ENCODE assay signal across 17 cellular contexts in the genomic region with DNA sequence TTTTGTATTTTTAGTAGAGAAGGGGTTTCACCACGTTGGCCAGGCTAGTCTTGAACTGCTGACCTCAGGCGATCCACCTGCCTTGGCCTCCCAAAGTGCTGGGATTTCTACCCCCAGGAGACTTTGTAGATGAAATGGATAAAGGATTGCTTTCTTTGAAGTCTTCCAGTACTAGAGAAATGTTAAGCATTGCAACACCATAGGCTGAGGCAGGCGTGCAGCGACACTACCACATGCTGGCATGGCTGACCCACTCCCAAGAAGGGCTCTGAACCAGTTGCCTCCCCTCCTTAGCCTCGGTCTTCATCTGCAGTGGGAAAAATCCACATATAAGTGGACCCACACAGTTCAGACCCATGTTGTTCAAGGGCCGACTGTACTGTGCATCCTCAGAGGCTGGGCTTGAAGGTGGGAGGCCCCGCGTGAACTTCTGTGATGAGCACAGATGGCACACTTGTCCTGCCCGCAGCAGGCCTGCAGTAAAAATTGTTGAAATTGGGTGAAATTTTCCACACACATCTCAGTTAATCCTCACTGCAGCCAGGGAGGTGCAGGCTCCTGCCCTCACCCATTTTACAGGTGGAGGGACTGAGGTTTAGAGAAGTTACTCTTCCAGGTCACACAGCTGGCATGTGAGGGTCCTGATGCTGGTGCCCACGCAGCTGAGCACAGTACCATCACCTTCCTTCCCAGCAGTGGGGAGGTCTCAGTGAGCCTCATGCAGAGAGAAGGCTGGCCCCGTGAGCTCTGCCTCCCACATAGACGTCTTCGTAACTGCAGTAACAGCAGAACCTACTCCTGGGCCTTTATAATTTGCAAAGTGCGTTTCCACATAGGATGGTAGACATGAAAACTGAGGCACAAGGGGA. TPM values are rescaled to one million over a fixed set of nuclear protein-coding genes. Genes with fewer than 3 reads are reported as not detected.
DNase-seq lines count a peak whose midpoint lies in the region; ATAC-seq and TF ChIP-seq lines count a peak whose summit lies in the region.
"Had no signal": no experiment of that assay in that cellular context is flagged by ENCODE, and none has a peak within 500 bp of the region (broad histone marks: within the 10 kb centered on the region; RNA-seq: fewer than 3 reads in every experiment).

No MANE protein-coding gene starts in this region.

- WGBS in mesenchymal stem cell = 89% methylated on average over 13 of the region's 14 CpGs

- no peak overlapping the region for H2AK5ac ChIP-seq in mesenchymal stem cell (ENCODE audit: low read length, severe bottlenecking)

- no peaks in the 10 kb centered on the region for H3K4me1 ChIP-seq in RWPE2 (ENCODE audit: insufficient read depth, poor library complexity, severe bottlenecking)
- peaks cover 21% of the 10 kb centered on the region for H3K4me1 ChIP-seq in mesenchymal stem cell (ENCODE audit: control insufficient read depth, insufficient read depth, low read depth, low read length)
- H3K4me1 ChIP-seq in tibial artery = peaks cover 0 to 12% (median 7%) of the 10 kb centered on the region in 4 donors

- no peak overlapping the region for H3K27ac ChIP-seq in RWPE2 (ENCODE audit: poor library complexity, severe bottlenecking)
- no peak overlapping the region for H3K27ac ChIP-seq in mesenchymal stem cell (ENCODE audit: low read length, poor library complexity, severe bottlenecking)
- H3K27ac ChIP-seq in tibial artery = no peak overlapping the region
- H3K27ac ChIP-seq: KMS-11 had no signal

- H3K4ac ChIP-seq in mesenchymal stem cell (ENCODE audit: low read depth in 1 of 2, low read length in 2 of 2) = peak overlapping the region in 1 of 2 experiments; percentile 4

- peaks cover 15 to 28% of the 10 kb centered on the region in 2 donors for H3K27me3 Mint-ChIP-seq in stimulated activated naive B cell treated with anti-CD40 and anti-IgM and Interleukin-4, amounts not matched to agents 10 μg/mL and 1 μg/mL and 100 μg/mL, for 72 hours

- peak overlapping the region in 1 of 2 experiments; percentile 6 for H2BK12ac ChIP-seq in mesenchymal stem cell (ENCODE audit: low read length in 2 of 2)

- H2BK5ac ChIP-seq in mesenchymal stem cell (ENCODE audit: low read depth, low read length, poor library complexity, severe bottlenecking) = no peak overlapping the region

- DNase-seq in cardiac septum (ENCODE audit: low spot score) (peak; percentile 46), Right ventricle myocardium inferior (ENCODE audit: missing footprints) (no peak), RWPE2 (ENCODE audit: low spot score) (peak; percentile 23), mesenchymal stem cell (no peak), tibial artery (peak; percentile 15 to 50)
- DNase-seq in stimulated activated naive B cell treated with anti-CD40 and anti-IgM and Interleukin-4, amounts not matched to agents 10 μg/mL and 1 μg/mL and 100 μg/mL, for 72 hours = no peak
- DNase-seq: DMS79, NCI-H187 treated with DMSO at 0.1 percent for 48 hours, NCI-H2171 treated with DMSO at 0.1 percent for 48 hours, NCI-H510A, NCI-H82 had no signal

- TF ChIP-seq CTCF in RWPE2 (IDR thresholded peaks at IDR 0.05; ENCODE audit: poor library complexity, severe bottlenecking) = no peak
- no peak for TF ChIP-seq CTCF in tibial artery (IDR thresholded peaks at IDR 0.05)

- H3K23ac ChIP-seq in mesenchymal stem cell (ENCODE audit: low read length in 2 of 2) = no peak overlapping the region

- H3K27ac Mint-ChIP-seq in stimulated activated naive B cell treated with anti-CD40 and anti-IgM and Interleukin-4, amounts not matched to agents 10 μg/mL and 1 μg/mL and 100 μg/mL, for 72 hours = no peak overlapping the region
- H3K27ac Mint-ChIP-seq: CD4-positive, alpha-beta T cell had no signal

- H3K4me1 Mint-ChIP-seq in stimulated activated naive B cell treated with anti-CD40 and anti-IgM and Interleukin-4, amounts not matched to agents 10 μg/mL and 1 μg/mL and 100 μg/mL, for 72 hours = peaks cover 0 to 2% of the 10 kb centered on the region in 2 donors

- H2AFZ ChIP-seq in mesenchymal stem cell (ENCODE audit: low read depth, low read length) = no peak overlapping the region
- H2AFZ ChIP-seq: GM23338 had no signal

- no peaks in the 10 kb centered on the region for H3K27me3 ChIP-seq in RWPE2 (ENCODE audit: insufficient read depth, poor library complexity, severe bottlenecking)
- H3K27me3 ChIP-seq in mesenchymal stem cell (ENCODE audit: control insufficient read depth in 1 of 2, insufficient read depth in 1 of 2, low read length in 2 of 2) = peaks cover 8 to 15% of the 10 kb centered on the region in 2 experiments
- H3K27me3 ChIP-seq in tibial artery = peaks cover 0 to 43% of the 10 kb centered on the region in 2 donors

- H2BK120ac ChIP-seq in mesenchymal stem cell (ENCODE audit: low read depth, low read length) = no peak overlapping the region

- H3K9me3 ChIP-seq in RWPE2 (ENCODE audit: severe bottlenecking) (no peaks in the 10 kb centered on the region), mesenchymal stem cell (ENCODE audit: control insufficient read depth, low read length) (no peaks in the 10 kb centered on the region), tibial artery (no peaks in the 10 kb centered on the region)

- ATAC-seq in Right ventricle myocardium inferior (no peak), RWPE2 (ENCODE audit: low read depth) (no peak), GM21529 (IDR thresholded peaks at IDR 0.05; ENCODE audit: unreplicated experiment) (no peak), HG03521 (IDR thresholded peaks at IDR 0.05; ENCODE audit: unreplicated experiment) (no peak)
- ATAC-seq in stimulated activated naive B cell treated with anti-CD40 and anti-IgM and Interleukin-4, amounts not matched to agents 10 μg/mL and 1 μg/mL and 100 μg/mL, for 72 hours (replicated peaks) = no peak

- no peak overlapping the region for H3K9ac ChIP-seq in mesenchymal stem cell (ENCODE audit: low read length)
- H3K9ac ChIP-seq: KMS-11 had no signal

- no peak overlapping the region for H3K14ac ChIP-seq in mesenchymal stem cell (ENCODE audit: low read length in 2 of 2)

- no peak overlapping the region for H4K8ac ChIP-seq in mesenchymal stem cell (ENCODE audit: low read length)

- H3K36me3 Mint-ChIP-seq in stimulated activated naive B cell treated with anti-CD40 and anti-IgM and Interleukin-4, amounts not matched to agents 10 μg/mL and 1 μg/mL and 100 μg/mL, for 72 hours = no peaks in the 10 kb centered on the region

- no peak overlapping the region for H3K4me3 Mint-ChIP-seq in stimulated activated naive B cell treated with anti-CD40 and anti-IgM and Interleukin-4, amounts not matched to agents 10 μg/mL and 1 μg/mL and 100 μg/mL, for 72 hours
- H3K4me3 Mint-ChIP-seq: CD4-positive, alpha-beta T cell; GM23338 had no signal

- H3K79me1 ChIP-seq in mesenchymal stem cell (replicated peaks; ENCODE audit: low read length, poor library complexity, severe bottlenecking) = no peaks in the 10 kb centered on the region

- intact Hi-C loops in cardiac septum (cut with DNase I) (no loop called here), Right ventricle myocardium inferior (cut with DNase I) (no loop called here), tibial artery (cut with DNase I; ENCODE audit: low total_unique reads) (no loop called here)

- H3K9me3 Mint-ChIP-seq in stimulated activated naive B cell treated with anti-CD40 and anti-IgM and Interleukin-4, amounts not matched to agents 10 μg/mL and 1 μg/mL and 100 μg/mL, for 72 hours = peaks cover 8 to 9% of the 10 kb centered on the region in 2 donors
- H3K9me3 Mint-ChIP-seq: GM23338 had no signal

- no peak overlapping the region for H3K4me2 ChIP-seq in mesenchymal stem cell (ENCODE audit: low read length, poor library complexity, severe bottlenecking)
- H3K4me2 ChIP-seq: GM23338, KMS-11 had no signal

- peak overlapping the region; percentile 47 for H4K91ac ChIP-seq in mesenchymal stem cell (ENCODE audit: low read length)

- H3K36me3 ChIP-seq in RWPE2 (ENCODE audit: low read depth) (no peaks in the 10 kb centered on the region), mesenchymal stem cell (ENCODE audit: control insufficient read depth in 1 of 2, insufficient read depth in 2 of 2, low read depth in 1 of 2, low read length in 2 of 2) (no peaks in the 10 kb centered on the region), tibial artery (no peaks in the 10 kb centered on the region)

- no peak overlapping the region for H2BK15ac ChIP-seq in mesenchymal stem cell (ENCODE audit: low read depth, poor library complexity, severe bottlenecking)

- no peak overlapping the region for H3K4me3 ChIP-seq in RWPE2 (ENCODE audit: severe bottlenecking)
- no peak overlapping the region for H3K4me3 ChIP-seq in mesenchymal stem cell (ENCODE audit: insufficient read depth in 1 of 2, low read depth in 1 of 2, low read length in 2 of 2)
- H3K4me3 ChIP-seq in tibial artery = no peak overlapping the region
- H3K4me3 ChIP-seq: GM23338 had no signal

- H3K18ac ChIP-seq in mesenchymal stem cell (ENCODE audit: low read depth in 1 of 2, low read length in 2 of 2) = no peak overlapping the region

RNA-seq across cellular contexts. Expression of a gene that starts 35.5 kb away (rescaled TPM):
- total RNA-seq in cardiac septum = 50.8 TPM
- 131 TPM for total RNA-seq in Right ventricle myocardium inferior
- polyA plus RNA-seq in mesenchymal stem cell (2013, experiment 1 of 2) = 88.3 TPM
- 87.5 TPM for polyA plus RNA-seq in mesenchymal stem cell (2013, experiment 2 of 2)
- total RNA-seq: CD4-positive, alpha-beta T cell; MCF 10A had no signal

Comparison
In these comparisons a context has a peak if more than half of its experiments do, and no peak if none do; other contexts are left out.
1. DNase-seq: peak in cardiac septum (single experiment), RWPE2 (single experiment) and tibial artery (2 of 2); none in Right ventricle myocardium inferior (single experiment), mesenchymal stem cell (single experiment) and stimulated activated naive B cell treated with anti-CD40 and anti-IgM and Interleukin-4, amounts not matched to agents 10 μg/mL and 1 μg/mL and 100 μg/mL, for 72 hours (single experiment).